ENCODE assay signal across 14 cellular contexts in genomic region chr3:40079203-40079844, GRCh38.
A peak's percentile ranks its signal among the peaks of the same experiment; 100 is the strongest.
DNase-seq lines count a peak whose midpoint lies in the region; ATAC-seq and TF ChIP-seq lines count a peak whose summit lies in the region.
"Had no signal": no experiment of that assay in that cellular context is flagged by ENCODE, and none has a peak within 500 bp of the region (broad histone marks: within the 10 kb centered on the region; RNA-seq: fewer than 3 reads in every experiment).

No MANE protein-coding gene starts in this region.

- H3K27me3 ChIP-seq in upper lobe of right lung (no peaks in the 10 kb centered on the region), suprapubic skin (no peaks in the 10 kb centered on the region)
- H3K27me3 ChIP-seq: adrenal gland, tibial nerve had no signal

- ATAC-seq in upper lobe of right lung, result peak; percentile 75

- no peaks in the 10 kb centered on the region for H3K36me3 ChIP-seq in upper lobe of right lung
- no peaks in the 10 kb centered on the region for H3K36me3 ChIP-seq in suprapubic skin
- H3K36me3 ChIP-seq: adrenal gland, tibial nerve had no signal

- DNase-seq in HS-5 (ENCODE audit: low read depth) (peak; percentile 45), chondrocyte (ENCODE audit: low spot score) (no peak), iris pigment epithelial cell (ENCODE audit: low read depth) (peak; percentile 79), upper lobe of right lung (no peak), SK-N-DZ (ENCODE audit: low spot score) (no peak), suprapubic skin (ENCODE audit: low spot score in 2 of 2) (no peak), HUDEP-2 (lab: John Stamatoyannopoulos, UW; ENCODE audit: unreplicated experiment in 76 of 76) (no peak)
- DNase-seq: adrenal gland, kidney, NCI-H524 treated with DMSO at 0.1 percent for 48 hours, nephron progenitor cell, RPMI8226 had no signal

- no peaks in the 10 kb centered on the region for H3K9me3 ChIP-seq in upper lobe of right lung
- no peaks in the 10 kb centered on the region for H3K9me3 ChIP-seq in suprapubic skin
- H3K9me3 ChIP-seq: adrenal gland, tibial nerve had no signal

- H3K4me3 Mint-ChIP-seq in chondrocyte (ENCODE audit: unreplicated experiment), result no peak overlapping the region
- H3K4me3 Mint-ChIP-seq: nephron progenitor cell had no signal

- WGBS in suprapubic skin, result 60% methylated on average over 4 of the region's 4 CpGs

- H3K27me3 Mint-ChIP-seq in chondrocyte (ENCODE audit: low read depth), result no peaks in the 10 kb centered on the region

- peak overlapping the region; percentile 80 for H3K27ac Mint-ChIP-seq in chondrocyte (ENCODE audit: unreplicated experiment)
- H3K27ac Mint-ChIP-seq: nephron progenitor cell had no signal

- H3K4me1 ChIP-seq in upper lobe of right lung, result no peaks in the 10 kb centered on the region
- no peaks in the 10 kb centered on the region for H3K4me1 ChIP-seq in suprapubic skin
- H3K4me1 ChIP-seq: adrenal gland had no signal

- peaks cover 31% of the 10 kb centered on the region for H3K4me1 Mint-ChIP-seq in chondrocyte (ENCODE audit: low read depth)

- peaks cover 16% of the 10 kb centered on the region for H3K9me3 Mint-ChIP-seq in chondrocyte (ENCODE audit: low read depth)

- TF ChIP-seq EP300 in suprapubic skin (IDR thresholded peaks at IDR 0.05), result no peak

- intact Hi-C loops in upper lobe of right lung (cut with DNase I), result no loop called here

- TF ChIP-seq POLR2A in suprapubic skin (IDR thresholded peaks at IDR 0.05), result no peak

- no peak for TF ChIP-seq CTCF in chondrocyte (IDR thresholded peaks at IDR 0.05)
- no peak for TF ChIP-seq CTCF in upper lobe of right lung (IDR thresholded peaks at IDR 0.05)
- no peak for TF ChIP-seq CTCF in suprapubic skin (IDR thresholded peaks at IDR 0.05)

- H3K36me3 Mint-ChIP-seq in chondrocyte (ENCODE audit: low read depth), result no peaks in the 10 kb centered on the region

- H3K4me3 ChIP-seq in upper lobe of right lung (no peak overlapping the region), suprapubic skin (no peak overlapping the region)
- H3K4me3 ChIP-seq: adrenal gland, skin epidermis, tibial nerve had no signal

- H3K27ac ChIP-seq in upper lobe of right lung (no peak overlapping the region), suprapubic skin (no peak overlapping the region)
- H3K27ac ChIP-seq: adrenal gland, skin epidermis had no signal

Comparison
In these comparisons a context has a peak if more than half of its experiments do, and no peak if none do; other contexts are left out.
1. DNase-seq: peak in HS-5 (single experiment) and iris pigment epithelial cell (single experiment); none in chondrocyte (single experiment), upper lobe of right lung (single experiment), SK-N-DZ (single experiment), suprapubic skin (0 of 2) and HUDEP-2 (0 of 76).